In genomic region chr2:65514555-65515195, GRCh38 we compare ENCODE assay signal across 1 cellular context.
TF ChIP-seq lines count a peak whose summit lies in the region.

No MANE protein-coding gene starts in this region.

TF ChIP-seq in SK-N-SH treated with all-trans-retinoic acid at 6 μM for 48 hours, 23 proteins besides CTCF, POLR2A, EP300 and RAD21 (continued from another document):
- TF ChIP-seq PATZ1 (CRISPR knock-in tag; IDR thresholded peaks at IDR 0.05; ENCODE audit: borderline replicate concordance) (no peak), BACH2 (CRISPR knock-in tag; IDR thresholded peaks at IDR 0.05; ENCODE audit: borderline replicate concordance) (no peak), ZNF8 (CRISPR knock-in tag; IDR thresholded peaks at IDR 0.05) (no peak), GLIS3 (CRISPR knock-in tag; IDR thresholded peaks at IDR 0.05) (no peak)
